In the genomic region with DNA sequence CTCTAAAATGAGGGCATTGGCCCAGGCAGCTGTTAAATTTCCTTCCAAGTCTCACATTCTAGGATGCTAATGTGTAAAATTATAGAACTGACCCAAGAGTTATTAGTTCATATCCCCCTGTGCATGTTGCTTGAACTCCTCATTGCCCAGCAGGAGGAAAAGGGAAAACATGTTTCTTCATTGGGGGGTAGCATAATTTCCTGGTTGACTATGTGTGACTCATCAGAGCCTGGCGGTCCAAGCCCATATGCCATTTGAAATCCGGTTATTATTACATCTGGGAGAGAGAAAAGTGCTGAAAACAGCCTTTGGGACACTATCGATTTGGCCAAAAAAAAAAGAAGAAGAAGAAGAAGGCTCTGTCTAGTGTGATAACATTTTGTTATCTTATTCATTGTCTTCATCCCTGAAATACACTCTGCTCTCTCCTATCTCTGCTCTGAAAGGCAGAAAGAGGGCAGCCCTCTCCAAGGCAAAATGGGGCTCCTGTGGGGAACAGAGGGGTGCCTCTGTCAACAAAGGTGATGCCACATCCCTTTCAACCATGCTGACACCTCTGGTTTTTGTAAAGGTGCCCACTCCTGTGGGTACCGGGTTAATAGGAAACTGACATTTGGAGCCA, we compare ENCODE assay signal across 16 cellular contexts.
DNase-seq lines count a peak whose midpoint lies in the region; TF ChIP-seq lines count a peak whose summit lies in the region.
"Had no signal": no experiment of that assay in that cellular context is flagged by ENCODE, and none has a peak within 500 bp of the region (broad histone marks: within the 10 kb centered on the region; RNA-seq: fewer than 3 reads in every experiment).

No MANE protein-coding gene starts in this region.

- H3K4me2 ChIP-seq in neural progenitor cell, result no peak overlapping the region
- H3K4me2 ChIP-seq: KMS-11, PC-9 had no signal

- H2AFZ ChIP-seq in neural progenitor cell (replicated peaks), result no peak overlapping the region
- H2AFZ ChIP-seq: PC-9 had no signal

- H3K4me1 Mint-ChIP-seq in activated CD4-positive, alpha-beta T cell treated with anti-CD3 and anti-CD28 coated beads, Interleukin-2, amount 10 ng/mL, durations not matched to agents 7 days and 5 days, result no peaks in the 10 kb centered on the region
- H3K4me1 Mint-ChIP-seq in neural progenitor cell (peaks cover 63% of the 10 kb centered on the region), HFFc6 (ENCODE audit: low read depth) (peaks cover 15% of the 10 kb centered on the region), glutamatergic neuron (ENCODE audit: low read depth, unreplicated experiment) (peaks cover 24% of the 10 kb centered on the region)
- H3K4me1 Mint-ChIP-seq: T-helper 17 cell had no signal

- peaks cover 8% of the 10 kb centered on the region for H3F3A ChIP-seq in neural progenitor cell (ENCODE audit: low read depth)

- no peak for DNase-seq in activated CD4-positive, alpha-beta T cell treated with anti-CD3 and anti-CD28 coated beads, Interleukin-2, amount 10 ng/mL, durations not matched to agents 7 days and 5 days
- DNase-seq in activated CD4-positive, alpha-beta T cell treated with anti-CD3 and anti-CD28 coated beads, Interleukin-2, amount 50 U/mL, for 1 hour, result no peak
- peak; percentile 21 for DNase-seq in LHCN-M2 (ENCODE audit: low read depth)
- DNase-seq in astrocyte of the spinal cord (ENCODE audit: low read depth, low spot score), result peak; percentile 66
- no peak for DNase-seq in neural progenitor cell (ENCODE audit: low spot score)
- DNase-seq in HFFc6, result no peak
- DNase-seq in spleen, result no peak
- no peak for DNase-seq in glutamatergic neuron
- DNase-seq: amygdala, DMS79, heart left ventricle, left lung, NCI-H2171, PC-9, T-helper 17 cell had no signal

- H3K27me3 ChIP-seq in neural progenitor cell, result no peaks in the 10 kb centered on the region
- H3K27me3 ChIP-seq in spleen (replicated peaks in 1 of 7), result no peaks in the 10 kb centered on the region
- H3K27me3 ChIP-seq: left lung had no signal

- H3K4me1 ChIP-seq in neural progenitor cell (peaks cover 27% of the 10 kb centered on the region), spleen (peaks cover 12 to 92% (median 28%) of the 10 kb centered on the region in 6 donors)
- H3K4me1 ChIP-seq: left lung had no signal

- no peaks in the 10 kb centered on the region for H3K79me2 ChIP-seq in neural progenitor cell (ENCODE audit: low read depth)

- H3K27ac Mint-ChIP-seq in activated CD4-positive, alpha-beta T cell treated with anti-CD3 and anti-CD28 coated beads, Interleukin-2, amount 10 ng/mL, durations not matched to agents 7 days and 5 days, result no peak overlapping the region
- H3K27ac Mint-ChIP-seq in neural progenitor cell (peak overlapping the region; percentile 54), HFFc6 (no peak overlapping the region), glutamatergic neuron (ENCODE audit: unreplicated experiment) (no peak overlapping the region)
- H3K27ac Mint-ChIP-seq: T-helper 17 cell had no signal

- TF ChIP-seq POLR2A in spleen (IDR thresholded peaks at IDR 0.05), result no peak

- POLR2A ChIA-PET in activated CD4-positive, alpha-beta T cell treated with anti-CD3 and anti-CD28 coated beads, Interleukin-2, amount 10 ng/mL, durations not matched to agents 7 days and 5 days (lab: Charles Lee), result no interaction called here

- H3K9ac ChIP-seq in neural progenitor cell, result no peak overlapping the region
- H3K9ac ChIP-seq: KMS-11 had no signal

- 48 to 66% (median 61%) methylated on average over 4 of the region's 4 CpGs for WGBS in spleen, 5 donors

- H3K27ac ChIP-seq in neural progenitor cell (no peak overlapping the region), spleen (peak overlapping the region in 4 of 8 donors; percentile 52 to 90 (median 66))
- H3K27ac ChIP-seq: KMS-11, left lung, PC-9 had no signal

- H3K4me3 ChIP-seq in astrocyte of the spinal cord (ENCODE audit: low read depth, low read length) (no peak overlapping the region), neural progenitor cell (no peak overlapping the region), spleen (no peak overlapping the region)
- H3K4me3 ChIP-seq: heart left ventricle, left lung, PC-9 had no signal

- CTCF ChIA-PET in activated CD4-positive, alpha-beta T cell treated with anti-CD3 and anti-CD28 coated beads, Interleukin-2, amount 10 ng/mL, durations not matched to agents 7 days and 5 days (lab: Charles Lee), result no interaction called here

- H3K9me3 ChIP-seq in neural progenitor cell (ENCODE audit: low read depth) (no peaks in the 10 kb centered on the region), spleen (no peaks in the 10 kb centered on the region)
- H3K9me3 ChIP-seq: heart left ventricle, left lung had no signal

- H3K4me3 Mint-ChIP-seq in activated CD4-positive, alpha-beta T cell treated with anti-CD3 and anti-CD28 coated beads, Interleukin-2, amount 10 ng/mL, durations not matched to agents 7 days and 5 days, result peak overlapping the region; percentile 22
- no peak overlapping the region for H3K4me3 Mint-ChIP-seq in neural progenitor cell
- no peak overlapping the region for H3K4me3 Mint-ChIP-seq in HFFc6
- no peak overlapping the region for H3K4me3 Mint-ChIP-seq in glutamatergic neuron (ENCODE audit: unreplicated experiment)
- H3K4me3 Mint-ChIP-seq: T-helper 17 cell had no signal

- no peaks in the 10 kb centered on the region for H4K20me1 ChIP-seq in neural progenitor cell (ENCODE audit: low read depth)

- TF ChIP-seq CTCF in astrocyte of the spinal cord (IDR thresholded peaks at IDR 0.05; ENCODE audit: low read depth, low read length) (no peak), neural progenitor cell (IDR thresholded peaks at IDR 0.05) (no peak), HFFc6 (IDR thresholded peaks at IDR 0.05) (no peak), spleen (IDR thresholded peaks at IDR 0.05 in 8 of 11, conservative IDR thresholded peaks at IDR 0.05 in 3 of 11) (no peak), glutamatergic neuron (IDR thresholded peaks at IDR 0.05; ENCODE audit: partially characterized antibody, unreplicated experiment) (no peak)

- intact Hi-C loops in spleen (cut with DNase I; ENCODE audit: low total_unique reads), result loop anchor here (5.0 kb wide), 1 partner anchor 83 kb away; no protein-coding TSS in a partner anchor

- H3K36me3 ChIP-seq in neural progenitor cell, result no peaks in the 10 kb centered on the region
- H3K36me3 ChIP-seq in spleen, result no peaks in the 10 kb centered on the region
- H3K36me3 ChIP-seq: heart left ventricle, left lung had no signal

- H3K27me3 Mint-ChIP-seq in activated CD4-positive, alpha-beta T cell treated with anti-CD3 and anti-CD28 coated beads, Interleukin-2, amount 10 ng/mL, durations not matched to agents 7 days and 5 days, result no peaks in the 10 kb centered on the region
- peaks cover 15% of the 10 kb centered on the region for H3K27me3 Mint-ChIP-seq in neural progenitor cell (ENCODE audit: insufficient read depth, low read depth)
- peaks cover 39% of the 10 kb centered on the region for H3K27me3 Mint-ChIP-seq in HFFc6 (ENCODE audit: insufficient read depth)
- H3K27me3 Mint-ChIP-seq in glutamatergic neuron (ENCODE audit: unreplicated experiment), result peaks cover 8% of the 10 kb centered on the region
- H3K27me3 Mint-ChIP-seq: T-helper 17 cell had no signal

- no peaks in the 10 kb centered on the region for H3K36me3 Mint-ChIP-seq in activated CD4-positive, alpha-beta T cell treated with anti-CD3 and anti-CD28 coated beads, Interleukin-2, amount 10 ng/mL, durations not matched to agents 7 days and 5 days (ENCODE audit: low read depth)
- no peaks in the 10 kb centered on the region for H3K36me3 Mint-ChIP-seq in neural progenitor cell
- no peaks in the 10 kb centered on the region for H3K36me3 Mint-ChIP-seq in HFFc6 (ENCODE audit: low read depth)
- H3K36me3 Mint-ChIP-seq in glutamatergic neuron (ENCODE audit: unreplicated experiment), result no peaks in the 10 kb centered on the region

- no peaks in the 10 kb centered on the region for H3K9me3 Mint-ChIP-seq in activated CD4-positive, alpha-beta T cell treated with anti-CD3 and anti-CD28 coated beads, Interleukin-2, amount 10 ng/mL, durations not matched to agents 7 days and 5 days
- H3K9me3 Mint-ChIP-seq in neural progenitor cell (no peaks in the 10 kb centered on the region), HFFc6 (no peaks in the 10 kb centered on the region), glutamatergic neuron (ENCODE audit: unreplicated experiment) (peaks cover 4% of the 10 kb centered on the region)

- in situ Hi-C loops in astrocyte of the spinal cord (cut with HindIII; ENCODE audit: low sequenced_read_pairs), result no loop called here

Comparison
In these comparisons a context has a peak if more than half of its experiments do, and no peak if none do; other contexts are left out.
1. DNase-seq: peak in LHCN-M2 (single experiment) and astrocyte of the spinal cord (single experiment); none in activated CD4-positive, alpha-beta T cell treated with anti-CD3 and anti-CD28 coated beads, Interleukin-2, amount 10 ng/mL, durations not matched to agents 7 days and 5 days (single experiment), activated CD4-positive, alpha-beta T cell treated with anti-CD3 and anti-CD28 coated beads, Interleukin-2, amount 50 U/mL, for 1 hour (single experiment), neural progenitor cell (single experiment), HFFc6 (single experiment), spleen (single experiment) and glutamatergic neuron (single experiment).